ENCODE assay signal across 8 cellular contexts in the genomic region with DNA sequence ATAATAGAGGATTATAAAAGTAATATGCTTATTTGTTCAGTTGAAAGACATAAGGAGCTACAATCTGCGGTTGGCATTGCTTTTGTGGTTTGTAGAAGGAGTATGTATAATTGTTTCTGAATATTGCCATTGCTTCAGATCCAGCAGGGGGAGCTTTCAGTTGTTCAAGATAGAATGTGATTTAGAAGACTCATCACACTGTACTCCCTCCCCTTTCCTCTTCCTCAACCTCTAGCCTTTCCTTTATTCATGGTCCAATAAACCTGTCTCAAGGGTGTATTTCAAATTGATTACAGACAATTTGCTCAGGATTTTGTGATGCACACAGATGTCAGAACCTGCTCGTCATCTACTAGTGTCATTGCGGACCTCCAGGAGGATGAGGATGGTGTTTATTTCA. TPM values are rescaled to one million over a fixed set of nuclear protein-coding genes. Genes with fewer than 3 reads are reported as not detected.
DNase-seq lines count a peak whose midpoint lies in the region; ATAC-seq and TF ChIP-seq lines count a peak whose summit lies in the region.

No MANE protein-coding gene starts in this region.

- H3K4me1 Mint-ChIP-seq in activated naive CD8-positive, alpha-beta T cell (ENCODE audit: low read depth): peaks cover 23% of the 10 kb centered on the region
- H3K4me1 Mint-ChIP-seq in activated naive CD8-positive, alpha-beta T cell treated with anti-CD3 and anti-CD28 coated beads for 36 hours: peaks cover 17% of the 10 kb centered on the region
- peaks cover 1 to 23% (median 16%) of the 10 kb centered on the region in 7 donors for H3K4me1 Mint-ChIP-seq in naive thymus-derived CD4-positive, alpha-beta T cell

- no peak for DNase-seq in activated naive CD8-positive, alpha-beta T cell treated with anti-CD3 and anti-CD28 coated beads for 36 hours
- DNase-seq in HuH-7 (ENCODE audit: low spot score): peak; percentile 20
- DNase-seq in dedifferentiated amniotic fluid mesenchymal stem cell (ENCODE audit: extremely low spot score): peak; percentile 43
- peak in 7 of 9 donors; percentile 12 to 53 (median 31) for DNase-seq in naive thymus-derived CD4-positive, alpha-beta T cell
- no peak for DNase-seq in GOT3 (lab: John Stamatoyannopoulos, UW)

- no peaks in the 10 kb centered on the region for H3K27me3 Mint-ChIP-seq in activated naive CD8-positive, alpha-beta T cell
- H3K27me3 Mint-ChIP-seq in activated naive CD8-positive, alpha-beta T cell treated with anti-CD3 and anti-CD28 coated beads for 36 hours: no peaks in the 10 kb centered on the region
- no peaks in the 10 kb centered on the region for H3K27me3 Mint-ChIP-seq in naive thymus-derived CD4-positive, alpha-beta T cell

- peaks cover 35% of the 10 kb centered on the region for H3K36me3 ChIP-seq in OCI-LY3 (replicated peaks; ENCODE audit: low read depth, low read length)
- peaks cover 0 to 21% (median 0%) of the 10 kb centered on the region in 3 experiments for H3K36me3 ChIP-seq in naive thymus-derived CD4-positive, alpha-beta T cell (ENCODE audit: control insufficient read depth in 2 of 3, insufficient read depth in 3 of 3, low read length in 3 of 3)

- H4K20me1 ChIP-seq in OCI-LY3 (ENCODE audit: insufficient read depth, low read length): no peaks in the 10 kb centered on the region

- H3K27me3 ChIP-seq in OCI-LY3 (ENCODE audit: low read depth, low read length): no peaks in the 10 kb centered on the region
- no peaks in the 10 kb centered on the region for H3K27me3 ChIP-seq in naive thymus-derived CD4-positive, alpha-beta T cell (ENCODE audit: control insufficient read depth in 2 of 2, insufficient read depth in 2 of 2, low read length in 2 of 2)

- H3K27ac ChIP-seq in OCI-LY3 (ENCODE audit: low read length): no peak overlapping the region
- no peak overlapping the region for H3K27ac ChIP-seq in naive thymus-derived CD4-positive, alpha-beta T cell (ENCODE audit: low read depth, low read length)

- no peak overlapping the region for H3K9ac ChIP-seq in OCI-LY3 (ENCODE audit: low read length)

- intact Hi-C loops in naive thymus-derived CD4-positive, alpha-beta T cell (cut with micrococcal nuclease): loop anchor here (1.0 kb wide), 4 partner anchors 9 to 213 kb away; partner anchors contain the start of gene PRMT3 (in 1 of the 2)

- POLR2A ChIA-PET in naive thymus-derived CD4-positive, alpha-beta T cell (lab: Charles Lee): interaction anchor here (1.0 kb wide), 1 partner anchor 9 kb away, joined by 3 read pairs; no protein-coding TSS in a partner anchor

- no peak overlapping the region for H3K4me3 ChIP-seq in OCI-LY3 (ENCODE audit: low read length)
- no peak overlapping the region for H3K4me3 ChIP-seq in naive thymus-derived CD4-positive, alpha-beta T cell (ENCODE audit: low read length)

- TF ChIP-seq CTCF in OCI-LY3 (IDR thresholded peaks at IDR 0.05; ENCODE audit: low read depth, low read length): peak; percentile 61

- no peaks in the 10 kb centered on the region for H3K4me1 ChIP-seq in OCI-LY3 (ENCODE audit: low read length)
- H3K4me1 ChIP-seq in naive thymus-derived CD4-positive, alpha-beta T cell (ENCODE audit: control insufficient read depth in 2 of 2, insufficient read depth in 2 of 2, low read length in 2 of 2): peaks cover 0 to 6% of the 10 kb centered on the region in 2 donors

- peaks cover 7% of the 10 kb centered on the region for H3K79me2 ChIP-seq in OCI-LY3 (ENCODE audit: low read length)

- ATAC-seq in GM21576 (IDR thresholded peaks at IDR 0.05; ENCODE audit: unreplicated experiment): peak; percentile 82
- ATAC-seq in naive thymus-derived CD4-positive, alpha-beta T cell: peak; percentile 82

- peaks cover 11% of the 10 kb centered on the region for H3K36me3 Mint-ChIP-seq in activated naive CD8-positive, alpha-beta T cell
- H3K36me3 Mint-ChIP-seq in activated naive CD8-positive, alpha-beta T cell treated with anti-CD3 and anti-CD28 coated beads for 36 hours: peaks cover 29% of the 10 kb centered on the region
- H3K36me3 Mint-ChIP-seq in naive thymus-derived CD4-positive, alpha-beta T cell: peaks cover 1 to 30% (median 20%) of the 10 kb centered on the region in 5 donors

- H3K9me3 Mint-ChIP-seq in activated naive CD8-positive, alpha-beta T cell (ENCODE audit: low read depth): no peaks in the 10 kb centered on the region
- H3K9me3 Mint-ChIP-seq in activated naive CD8-positive, alpha-beta T cell treated with anti-CD3 and anti-CD28 coated beads for 36 hours: no peaks in the 10 kb centered on the region
- no peaks in the 10 kb centered on the region for H3K9me3 Mint-ChIP-seq in naive thymus-derived CD4-positive, alpha-beta T cell

- no peak overlapping the region for H3K4me3 Mint-ChIP-seq in activated naive CD8-positive, alpha-beta T cell
- no peak overlapping the region for H3K4me3 Mint-ChIP-seq in activated naive CD8-positive, alpha-beta T cell treated with anti-CD3 and anti-CD28 coated beads for 36 hours
- H3K4me3 Mint-ChIP-seq in naive thymus-derived CD4-positive, alpha-beta T cell: no peak overlapping the region

- H3K27ac Mint-ChIP-seq in activated naive CD8-positive, alpha-beta T cell: peak overlapping the region; percentile 8
- no peak overlapping the region for H3K27ac Mint-ChIP-seq in activated naive CD8-positive, alpha-beta T cell treated with anti-CD3 and anti-CD28 coated beads for 36 hours
- H3K27ac Mint-ChIP-seq in naive thymus-derived CD4-positive, alpha-beta T cell: peak overlapping the region in 1 of 9 donors; percentile 19

- no peak overlapping the region for H3K4me2 ChIP-seq in OCI-LY3 (ENCODE audit: low read length)

- H2AFZ ChIP-seq in OCI-LY3 (ENCODE audit: low read depth, low read length): no peak overlapping the region

- no peaks in the 10 kb centered on the region for H3K9me3 ChIP-seq in OCI-LY3 (ENCODE audit: insufficient read depth, low read length)
- no peaks in the 10 kb centered on the region for H3K9me3 ChIP-seq in naive thymus-derived CD4-positive, alpha-beta T cell (ENCODE audit: control insufficient read depth in 2 of 3, low read length in 3 of 3)

- CTCF ChIA-PET in naive thymus-derived CD4-positive, alpha-beta T cell (lab: Charles Lee): interaction anchor here (0.9 to 1.1 kb wide), 2 partner anchors 9 to 215 kb away, joined by 3 to 4 read pairs; no protein-coding TSS in a partner anchor

RNA-seq across cellular contexts. Expression of gene PRMT3, which starts 9.8 kb away (rescaled TPM):
- total RNA-seq in activated naive CD8-positive, alpha-beta T cell treated with anti-CD3 and anti-CD28 coated beads for 36 hours: 10 to 100 TPM; 47.2 to 49.9 TPM
- total RNA-seq in naive thymus-derived CD4-positive, alpha-beta T cell: 10 to 100 TPM; 12.5 to 19.0 (median 17.7) TPM
- 10 to 100 TPM in 1 of 2 donors, 1 to 10 TPM in 1; 7.6 to 10.3 TPM for polyA plus RNA-seq in naive thymus-derived CD4-positive, alpha-beta T cell

RNA-seq across cellular contexts. Expression of gene HTATIP2, which starts 33.8 kb away (rescaled TPM):
- 10 to 100 TPM; 44.3 to 45.7 TPM for total RNA-seq in activated naive CD8-positive, alpha-beta T cell treated with anti-CD3 and anti-CD28 coated beads for 36 hours
- total RNA-seq in naive thymus-derived CD4-positive, alpha-beta T cell: 10 to 100 TPM; 12.0 to 47.1 (median 38.6) TPM
- 10 to 100 TPM; 55.3 to 70.2 TPM for polyA plus RNA-seq in naive thymus-derived CD4-positive, alpha-beta T cell

Comparison
In these comparisons a context has a peak if more than half of its experiments do, and no peak if none do; other contexts are left out.
1. DNase-seq: peak in HuH-7 (single experiment), dedifferentiated amniotic fluid mesenchymal stem cell (single experiment) and naive thymus-derived CD4-positive, alpha-beta T cell (7 of 9); none in activated naive CD8-positive, alpha-beta T cell treated with anti-CD3 and anti-CD28 coated beads for 36 hours (single experiment) and GOT3 (single experiment).